1 cellular context compared by ENCODE assay signal in the genomic region with DNA sequence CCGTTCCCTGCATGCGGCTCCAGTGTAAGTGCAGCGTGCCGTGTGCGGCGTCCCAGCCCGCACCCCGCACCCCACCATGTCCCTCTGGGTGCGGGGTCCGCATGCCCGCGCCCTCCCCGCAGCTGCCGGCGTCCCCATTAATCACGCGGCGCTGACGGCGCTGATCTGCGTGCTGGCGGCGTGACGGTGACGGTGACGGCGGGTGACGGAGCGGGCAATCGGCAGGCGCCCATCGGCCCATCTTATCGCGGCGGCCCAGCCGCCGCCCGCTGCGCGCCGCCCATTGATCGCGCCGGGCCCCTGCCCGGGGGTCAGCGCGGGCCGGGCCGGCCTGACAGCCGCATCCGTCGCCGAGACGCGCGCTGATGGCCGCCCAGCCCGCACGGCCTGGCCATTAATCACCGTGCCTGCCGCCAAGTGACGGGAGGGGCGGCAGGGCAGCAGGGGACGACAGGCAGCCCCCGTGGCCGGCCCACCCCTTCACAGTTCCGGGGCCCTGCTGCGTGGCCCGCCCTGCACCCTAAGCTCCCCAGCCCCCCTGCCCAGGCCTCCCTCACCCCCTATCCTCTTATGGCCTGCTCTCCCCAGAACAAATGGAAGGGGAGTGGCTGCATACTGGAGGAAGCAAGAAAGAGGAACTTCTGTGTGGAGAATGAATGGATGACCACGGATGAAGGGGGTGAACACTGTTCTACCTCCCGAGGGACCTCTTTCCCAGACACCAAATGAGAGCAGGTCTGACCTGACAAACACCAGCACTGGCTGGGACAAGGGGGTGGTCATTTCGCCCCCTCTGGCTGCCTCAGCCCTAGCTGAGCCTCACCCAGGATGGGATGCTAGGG.
TF ChIP-seq lines count a peak whose summit lies in the region.

No MANE protein-coding gene starts in this region.

TF ChIP-seq in K562, 482 proteins besides CTCF, POLR2A, EP300 and RAD21 (continued from another document and continues in another):
- TF ChIP-seq, protein P1, sequence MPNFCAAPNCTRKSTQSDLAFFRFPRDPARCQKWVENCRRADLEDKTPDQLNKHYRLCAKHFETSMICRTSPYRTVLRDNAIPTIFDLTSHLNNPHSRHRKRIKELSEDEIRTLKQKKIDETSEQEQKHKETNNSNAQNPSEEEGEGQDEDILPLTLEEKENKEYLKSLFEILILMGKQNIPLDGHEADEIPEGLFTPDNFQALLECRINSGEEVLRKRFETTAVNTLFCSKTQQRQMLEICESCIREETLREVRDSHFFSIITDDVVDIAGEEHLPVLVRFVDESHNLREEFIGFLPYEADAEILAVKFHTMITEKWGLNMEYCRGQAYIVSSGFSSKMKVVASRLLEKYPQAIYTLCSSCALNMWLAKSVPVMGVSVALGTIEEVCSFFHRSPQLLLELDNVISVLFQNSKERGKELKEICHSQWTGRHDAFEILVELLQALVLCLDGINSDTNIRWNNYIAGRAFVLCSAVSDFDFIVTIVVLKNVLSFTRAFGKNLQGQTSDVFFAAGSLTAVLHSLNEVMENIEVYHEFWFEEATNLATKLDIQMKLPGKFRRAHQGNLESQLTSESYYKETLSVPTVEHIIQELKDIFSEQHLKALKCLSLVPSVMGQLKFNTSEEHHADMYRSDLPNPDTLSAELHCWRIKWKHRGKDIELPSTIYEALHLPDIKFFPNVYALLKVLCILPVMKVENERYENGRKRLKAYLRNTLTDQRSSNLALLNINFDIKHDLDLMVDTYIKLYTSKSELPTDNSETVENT (CRISPR knock-in tag; IDR thresholded peaks at IDR 0.05) = no peak
- TF ChIP-seq, protein P2, sequence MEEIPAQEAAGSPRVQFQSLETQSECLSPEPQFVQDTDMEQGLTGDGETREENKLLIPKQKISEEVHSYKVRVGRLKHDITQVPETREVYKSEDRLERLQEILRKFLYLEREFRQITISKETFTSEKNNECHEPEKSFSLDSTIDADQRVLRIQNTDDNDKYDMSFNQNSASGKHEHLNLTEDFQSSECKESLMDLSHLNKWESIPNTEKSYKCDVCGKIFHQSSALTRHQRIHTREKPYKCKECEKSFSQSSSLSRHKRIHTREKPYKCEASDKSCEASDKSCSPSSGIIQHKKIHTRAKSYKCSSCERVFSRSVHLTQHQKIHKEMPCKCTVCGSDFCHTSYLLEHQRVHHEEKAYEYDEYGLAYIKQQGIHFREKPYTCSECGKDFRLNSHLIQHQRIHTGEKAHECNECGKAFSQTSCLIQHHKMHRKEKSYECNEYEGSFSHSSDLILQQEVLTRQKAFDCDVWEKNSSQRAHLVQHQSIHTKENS (CRISPR knock-in tag; IDR thresholded peaks at IDR 0.05) = no peak
- TF ChIP-seq, protein P3, sequence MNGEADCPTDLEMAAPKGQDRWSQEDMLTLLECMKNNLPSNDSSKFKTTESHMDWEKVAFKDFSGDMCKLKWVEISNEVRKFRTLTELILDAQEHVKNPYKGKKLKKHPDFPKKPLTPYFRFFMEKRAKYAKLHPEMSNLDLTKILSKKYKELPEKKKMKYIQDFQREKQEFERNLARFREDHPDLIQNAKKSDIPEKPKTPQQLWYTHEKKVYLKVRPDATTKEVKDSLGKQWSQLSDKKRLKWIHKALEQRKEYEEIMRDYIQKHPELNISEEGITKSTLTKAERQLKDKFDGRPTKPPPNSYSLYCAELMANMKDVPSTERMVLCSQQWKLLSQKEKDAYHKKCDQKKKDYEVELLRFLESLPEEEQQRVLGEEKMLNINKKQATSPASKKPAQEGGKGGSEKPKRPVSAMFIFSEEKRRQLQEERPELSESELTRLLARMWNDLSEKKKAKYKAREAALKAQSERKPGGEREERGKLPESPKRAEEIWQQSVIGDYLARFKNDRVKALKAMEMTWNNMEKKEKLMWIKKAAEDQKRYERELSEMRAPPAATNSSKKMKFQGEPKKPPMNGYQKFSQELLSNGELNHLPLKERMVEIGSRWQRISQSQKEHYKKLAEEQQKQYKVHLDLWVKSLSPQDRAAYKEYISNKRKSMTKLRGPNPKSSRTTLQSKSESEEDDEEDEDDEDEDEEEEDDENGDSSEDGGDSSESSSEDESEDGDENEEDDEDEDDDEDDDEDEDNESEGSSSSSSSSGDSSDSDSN (IDR thresholded peaks at IDR 0.05; ENCODE audit: borderline replicate concordance in 1 of 2, low read depth in 2 of 2, low read length in 2 of 2) = peak in 1 of 2 experiments; percentile 72; a peak in 2 of 4 replicates
- TF ChIP-seq ARHGAP35 (IDR thresholded peaks at IDR 0.05; ENCODE audit: partially characterized antibody) (no peak), PHF8 (IDR thresholded peaks at IDR 0.05; ENCODE audit: borderline replicate concordance, low read length) (peak; percentile 49; the same call in 1 of the 2 replicates), HMGN3 (IDR thresholded peaks at IDR 0.05; ENCODE audit: borderline replicate concordance, extremely low read depth, insufficient read length, low read depth, low read length) (peak; percentile 100), PRPF4 (IDR thresholded peaks at IDR 0.05; ENCODE audit: insufficient read depth, low read depth, low read length, poor library complexity, severe bottlenecking) (no peak), ZNF644 (tag; IDR thresholded peaks at IDR 0.05; ENCODE audit: low read depth) (peak; percentile 16), HDGF (IDR thresholded peaks at IDR 0.05) (no peak), SREBF2 (CRISPR knock-in tag; IDR thresholded peaks at IDR 0.05) (no peak), ESRRA (IDR thresholded peaks at IDR 0.05; ENCODE audit: borderline replicate concordance, low read depth) (peak; percentile 36; the same call in 1 of the 2 replicates), ZNF146 (CRISPR knock-in tag; IDR thresholded peaks at IDR 0.05; ENCODE audit: unreplicated experiment) (no peak), TARDBP (IDR thresholded peaks at IDR 0.05) (peak; percentile 78; the same call in 1 of the 2 replicates), ZNF668 (CRISPR knock-in tag; IDR thresholded peaks at IDR 0.05) (no peak), ZNF561 (CRISPR knock-in tag; conservative IDR thresholded peaks at IDR 0.05) (no peak), CCAR2 (IDR thresholded peaks at IDR 0.05; ENCODE audit: low read depth, low read length) (no peak), SMARCE1 (IDR thresholded peaks at IDR 0.05) (no peak; the same call in 1 of the 2 replicates), HDAC6 (IDR thresholded peaks at IDR 0.05; ENCODE audit: low read depth, low read length) (no peak), TAF7 (tag; IDR thresholded peaks at IDR 0.05) (no peak), NFE2 (IDR thresholded peaks at IDR 0.05; ENCODE audit: low read depth) (0 out of 2 replicates have a peak, but pooled peaks have one; percentile 14), CEBPB (tag; IDR thresholded peaks at IDR 0.05) (no peak), RBM15 (IDR thresholded peaks at IDR 0.05; ENCODE audit: insufficient read depth, low read length) (no peak), RNF2 (IDR thresholded peaks at IDR 0.05) (peak; percentile 56; the same call in 1 of the 2 replicates), PTTG1 (tag; IDR thresholded peaks at IDR 0.05; ENCODE audit: low read depth) (no peak), ZNF121 (CRISPR knock-in tag; conservative IDR thresholded peaks at IDR 0.05) (no peak), FOXA1 (IDR thresholded peaks at IDR 0.05; ENCODE audit: borderline replicate concordance) (no peak), RBBP5 (IDR thresholded peaks at IDR 0.05; ENCODE audit: borderline replicate concordance, insufficient read depth, low read length, poor library complexity, severe bottlenecking) (no peak), MEF2A (IDR thresholded peaks at IDR 0.05; ENCODE audit: control insufficient read depth, low read depth, low read length) (no peak), KLF6 (CRISPR knock-in tag; IDR thresholded peaks at IDR 0.05; ENCODE audit: borderline replicate concordance) (no peak), KLF16 (IDR thresholded peaks at IDR 0.05) (no peak), KAT8 (IDR thresholded peaks at IDR 0.05; ENCODE audit: low read depth) (no peak), KDM4B (IDR thresholded peaks at IDR 0.05; ENCODE audit: borderline replicate concordance in 2 of 2, low read depth in 1 of 2) (0 out of 4 replicates have a peak, but pooled peaks of 1 of the 2 experiments have one; percentile 52), SAFB (IDR thresholded peaks at IDR 0.05; ENCODE audit: borderline replicate concordance, low read depth, low read length) (no peak), NBN (IDR thresholded peaks at IDR 0.05; ENCODE audit: low read depth) (no peak), ZNF184 (CRISPR knock-in tag; IDR thresholded peaks at IDR 0.05) (no peak)
- TF ChIP-seq, protein P4, sequence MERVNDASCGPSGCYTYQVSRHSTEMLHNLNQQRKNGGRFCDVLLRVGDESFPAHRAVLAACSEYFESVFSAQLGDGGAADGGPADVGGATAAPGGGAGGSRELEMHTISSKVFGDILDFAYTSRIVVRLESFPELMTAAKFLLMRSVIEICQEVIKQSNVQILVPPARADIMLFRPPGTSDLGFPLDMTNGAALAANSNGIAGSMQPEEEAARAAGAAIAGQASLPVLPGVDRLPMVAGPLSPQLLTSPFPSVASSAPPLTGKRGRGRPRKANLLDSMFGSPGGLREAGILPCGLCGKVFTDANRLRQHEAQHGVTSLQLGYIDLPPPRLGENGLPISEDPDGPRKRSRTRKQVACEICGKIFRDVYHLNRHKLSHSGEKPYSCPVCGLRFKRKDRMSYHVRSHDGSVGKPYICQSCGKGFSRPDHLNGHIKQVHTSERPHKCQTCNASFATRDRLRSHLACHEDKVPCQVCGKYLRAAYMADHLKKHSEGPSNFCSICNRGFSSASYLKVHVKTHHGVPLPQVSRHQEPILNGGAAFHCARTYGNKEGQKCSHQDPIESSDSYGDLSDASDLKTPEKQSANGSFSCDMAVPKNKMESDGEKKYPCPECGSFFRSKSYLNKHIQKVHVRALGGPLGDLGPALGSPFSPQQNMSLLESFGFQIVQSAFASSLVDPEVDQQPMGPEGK (CRISPR knock-in tag; IDR thresholded peaks at IDR 0.05; ENCODE audit: borderline replicate concordance) = no peak
- TF ChIP-seq, protein P5, sequence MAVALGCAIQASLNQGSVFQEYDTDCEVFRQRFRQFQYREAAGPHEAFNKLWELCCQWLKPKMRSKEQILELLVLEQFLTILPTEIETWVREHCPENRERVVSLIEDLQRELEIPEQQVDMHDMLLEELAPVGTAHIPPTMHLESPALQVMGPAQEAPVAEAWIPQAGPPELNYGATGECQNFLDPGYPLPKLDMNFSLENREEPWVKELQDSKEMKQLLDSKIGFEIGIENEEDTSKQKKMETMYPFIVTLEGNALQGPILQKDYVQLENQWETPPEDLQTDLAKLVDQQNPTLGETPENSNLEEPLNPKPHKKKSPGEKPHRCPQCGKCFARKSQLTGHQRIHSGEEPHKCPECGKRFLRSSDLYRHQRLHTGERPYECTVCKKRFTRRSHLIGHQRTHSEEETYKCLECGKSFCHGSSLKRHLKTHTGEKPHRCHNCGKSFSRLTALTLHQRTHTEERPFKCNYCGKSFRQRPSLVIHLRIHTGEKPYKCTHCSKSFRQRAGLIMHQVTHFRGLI (CRISPR knock-in tag; IDR thresholded peaks at IDR 0.05) = no peak
- TF ChIP-seq, protein P6, sequence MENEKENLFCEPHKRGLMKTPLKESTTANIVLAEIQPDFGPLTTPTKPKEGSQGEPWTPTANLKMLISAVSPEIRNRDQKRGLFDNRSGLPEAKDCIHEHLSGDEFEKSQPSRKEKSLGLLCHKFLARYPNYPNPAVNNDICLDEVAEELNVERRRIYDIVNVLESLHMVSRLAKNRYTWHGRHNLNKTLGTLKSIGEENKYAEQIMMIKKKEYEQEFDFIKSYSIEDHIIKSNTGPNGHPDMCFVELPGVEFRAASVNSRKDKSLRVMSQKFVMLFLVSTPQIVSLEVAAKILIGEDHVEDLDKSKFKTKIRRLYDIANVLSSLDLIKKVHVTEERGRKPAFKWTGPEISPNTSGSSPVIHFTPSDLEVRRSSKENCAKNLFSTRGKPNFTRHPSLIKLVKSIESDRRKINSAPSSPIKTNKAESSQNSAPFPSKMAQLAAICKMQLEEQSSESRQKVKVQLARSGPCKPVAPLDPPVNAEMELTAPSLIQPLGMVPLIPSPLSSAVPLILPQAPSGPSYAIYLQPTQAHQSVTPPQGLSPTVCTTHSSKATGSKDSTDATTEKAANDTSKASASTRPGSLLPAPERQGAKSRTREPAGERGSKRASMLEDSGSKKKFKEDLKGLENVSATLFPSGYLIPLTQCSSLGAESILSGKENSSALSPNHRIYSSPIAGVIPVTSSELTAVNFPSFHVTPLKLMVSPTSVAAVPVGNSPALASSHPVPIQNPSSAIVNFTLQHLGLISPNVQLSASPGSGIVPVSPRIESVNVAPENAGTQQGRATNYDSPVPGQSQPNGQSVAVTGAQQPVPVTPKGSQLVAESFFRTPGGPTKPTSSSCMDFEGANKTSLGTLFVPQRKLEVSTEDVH (IDR thresholded peaks at IDR 0.05; ENCODE audit: low read depth, partially characterized antibody) = no peak
- TF ChIP-seq, protein P7, sequence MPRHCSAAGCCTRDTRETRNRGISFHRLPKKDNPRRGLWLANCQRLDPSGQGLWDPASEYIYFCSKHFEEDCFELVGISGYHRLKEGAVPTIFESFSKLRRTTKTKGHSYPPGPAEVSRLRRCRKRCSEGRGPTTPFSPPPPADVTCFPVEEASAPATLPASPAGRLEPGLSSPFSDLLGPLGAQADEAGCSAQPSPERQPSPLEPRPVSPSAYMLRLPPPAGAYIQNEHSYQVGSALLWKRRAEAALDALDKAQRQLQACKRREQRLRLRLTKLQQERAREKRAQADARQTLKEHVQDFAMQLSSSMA (CRISPR knock-in tag; IDR thresholded peaks at IDR 0.05) = no peak
- TF ChIP-seq, protein P8, sequence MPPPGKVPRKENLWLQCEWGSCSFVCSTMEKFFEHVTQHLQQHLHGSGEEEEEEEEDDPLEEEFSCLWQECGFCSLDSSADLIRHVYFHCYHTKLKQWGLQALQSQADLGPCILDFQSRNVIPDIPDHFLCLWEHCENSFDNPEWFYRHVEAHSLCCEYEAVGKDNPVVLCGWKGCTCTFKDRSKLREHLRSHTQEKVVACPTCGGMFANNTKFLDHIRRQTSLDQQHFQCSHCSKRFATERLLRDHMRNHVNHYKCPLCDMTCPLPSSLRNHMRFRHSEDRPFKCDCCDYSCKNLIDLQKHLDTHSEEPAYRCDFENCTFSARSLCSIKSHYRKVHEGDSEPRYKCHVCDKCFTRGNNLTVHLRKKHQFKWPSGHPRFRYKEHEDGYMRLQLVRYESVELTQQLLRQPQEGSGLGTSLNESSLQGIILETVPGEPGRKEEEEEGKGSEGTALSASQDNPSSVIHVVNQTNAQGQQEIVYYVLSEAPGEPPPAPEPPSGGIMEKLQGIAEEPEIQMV (tag; conservative IDR thresholded peaks at IDR 0.05; ENCODE audit: low read depth) = no peak
- TF ChIP-seq, protein P9, sequence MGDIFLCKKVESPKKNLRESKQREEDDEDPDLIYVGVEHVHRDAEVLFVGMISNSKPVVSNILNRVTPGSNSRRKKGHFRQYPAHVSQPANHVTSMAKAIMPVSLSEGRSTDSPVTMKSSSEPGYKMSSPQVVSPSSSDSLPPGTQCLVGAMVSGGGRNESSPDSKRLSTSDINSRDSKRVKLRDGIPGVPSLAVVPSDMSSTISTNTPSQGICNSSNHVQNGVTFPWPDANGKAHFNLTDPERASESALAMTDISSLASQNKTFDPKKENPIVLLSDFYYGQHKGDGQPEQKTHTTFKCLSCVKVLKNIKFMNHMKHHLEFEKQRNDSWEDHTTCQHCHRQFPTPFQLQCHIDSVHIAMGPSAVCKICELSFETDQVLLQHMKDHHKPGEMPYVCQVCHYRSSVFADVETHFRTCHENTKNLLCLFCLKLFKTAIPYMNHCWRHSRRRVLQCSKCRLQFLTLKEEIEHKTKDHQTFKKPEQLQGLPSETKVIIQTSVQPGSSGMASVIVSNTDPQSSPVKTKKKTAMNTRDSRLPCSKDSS (IDR thresholded peaks at IDR 0.05; ENCODE audit: low read depth, partially characterized antibody) = no peak
